In the genomic region with DNA sequence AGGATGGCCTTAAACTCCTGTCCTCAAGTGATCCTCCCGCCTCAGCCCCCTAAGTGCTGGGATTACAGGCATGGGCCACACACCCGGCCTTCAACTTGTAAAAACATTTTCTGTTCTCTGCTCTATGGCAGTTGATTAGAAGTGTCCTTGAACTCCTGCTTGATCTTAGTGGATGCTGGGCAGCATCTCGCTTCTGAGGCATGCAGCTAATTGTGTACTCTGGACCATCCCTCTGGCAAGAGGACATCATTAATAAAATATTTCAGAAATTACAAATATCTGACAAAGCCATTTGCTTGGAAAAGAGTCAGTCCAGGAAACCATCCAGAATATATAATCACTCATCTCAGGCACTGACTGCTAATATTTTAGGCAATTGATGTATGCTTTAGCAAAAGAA, we compare ENCODE assay signal across 18 cellular contexts. TPM values are rescaled to one million over a fixed set of nuclear protein-coding genes. Genes with fewer than 3 reads are reported as not detected.
A peak's percentile ranks its signal among the peaks of the same experiment; 100 is the strongest.
DNase-seq lines count a peak whose midpoint lies in the region; ATAC-seq and TF ChIP-seq lines count a peak whose summit lies in the region.
"Had no signal": no experiment of that assay in that cellular context is flagged by ENCODE, and none has a peak within 500 bp of the region (broad histone marks: within the 10 kb centered on the region; RNA-seq: fewer than 3 reads in every experiment).

No MANE protein-coding gene starts in this region.

- intact Hi-C loops in cardiac septum (cut with DNase I) (no loop called here), uterus (cut with DNase I; ENCODE audit: low total_unique reads) (loop anchor here (10.0 kb wide), 1 partner anchor 45 kb away; no protein-coding TSS in a partner anchor)

- H3K14ac ChIP-seq in mesenchymal stem cell (ENCODE audit: low read length in 2 of 2): no peak overlapping the region

- in situ Hi-C loops in brain microvascular endothelial cell (cut with HindIII; ENCODE audit: low pct_ligation_motif_present, low sequenced_read_pairs): no loop called here

- ATAC-seq in esophagus mucosa: no peak
- ATAC-seq: left colon; stimulated activated naive B cell treated with anti-CD40 and anti-IgM and Interleukin-4, amounts not matched to agents 10 μg/mL and 1 μg/mL and 100 μg/mL, for 72 hours; T-helper 17 cell had no signal

- no peak overlapping the region for H3K18ac ChIP-seq in mesenchymal stem cell (ENCODE audit: low read depth in 1 of 2, low read length in 2 of 2)

- H3K27ac ChIP-seq in right atrium auricular region: peak overlapping the region; percentile 59 to 67
- peak overlapping the region; percentile 83 for H3K27ac ChIP-seq in brain microvascular endothelial cell
- H3K27ac ChIP-seq in mesenchymal stem cell (ENCODE audit: low read length, poor library complexity, severe bottlenecking): no peak overlapping the region
- H3K27ac ChIP-seq in uterus: peak overlapping the region; percentile 90 to 92

- TF ChIP-seq CTCF in right atrium auricular region (IDR thresholded peaks at IDR 0.05) (no peak), brain microvascular endothelial cell (IDR thresholded peaks at IDR 0.05; ENCODE audit: low read depth, low read length, missing control alignments) (no peak), uterus (IDR thresholded peaks at IDR 0.05) (no peak)

- H3K4me3 ChIP-seq in right atrium auricular region: no peak overlapping the region
- H3K4me3 ChIP-seq in brain microvascular endothelial cell (ENCODE audit: low read depth, low read length): no peak overlapping the region
- no peak overlapping the region for H3K4me3 ChIP-seq in mesenchymal stem cell (ENCODE audit: insufficient read depth in 1 of 2, low read depth in 1 of 2, low read length in 2 of 2)
- H3K4me3 ChIP-seq in uterus: no peak overlapping the region

- H2BK5ac ChIP-seq in mesenchymal stem cell (ENCODE audit: low read depth, low read length, poor library complexity, severe bottlenecking): no peak overlapping the region

- no peak overlapping the region for H2BK120ac ChIP-seq in mesenchymal stem cell (ENCODE audit: low read depth, low read length)

- H4K8ac ChIP-seq in mesenchymal stem cell (ENCODE audit: low read length): no peak overlapping the region

- TF ChIP-seq POLR2A in uterus (IDR thresholded peaks at IDR 0.05): no peak

- no peak overlapping the region for H2BK12ac ChIP-seq in mesenchymal stem cell (ENCODE audit: low read length in 2 of 2)

- WGBS in mesenchymal stem cell: 79% methylated on average over 3 of the region's 3 CpGs

- H3K4me1 ChIP-seq in right atrium auricular region: peaks cover 0 to 33% of the 10 kb centered on the region in 2 donors
- peaks cover 1% of the 10 kb centered on the region for H3K4me1 ChIP-seq in mesenchymal stem cell (ENCODE audit: control insufficient read depth, insufficient read depth, low read depth, low read length)
- H3K4me1 ChIP-seq in uterus: peaks cover 17 to 20% of the 10 kb centered on the region in 2 donors

- H3K4ac ChIP-seq in mesenchymal stem cell (ENCODE audit: low read depth in 1 of 2, low read length in 2 of 2): no peak overlapping the region

- no peak overlapping the region for H2AK5ac ChIP-seq in mesenchymal stem cell (ENCODE audit: low read length, severe bottlenecking)

- H2AFZ ChIP-seq in mesenchymal stem cell (ENCODE audit: low read depth, low read length): no peak overlapping the region

- H4K91ac ChIP-seq in mesenchymal stem cell (ENCODE audit: low read length): no peak overlapping the region

- no peak overlapping the region for H3K4me2 ChIP-seq in mesenchymal stem cell (ENCODE audit: low read length, poor library complexity, severe bottlenecking)

- H3K79me1 ChIP-seq in mesenchymal stem cell (replicated peaks; ENCODE audit: low read length, poor library complexity, severe bottlenecking): no peaks in the 10 kb centered on the region

- H3K27me3 ChIP-seq in right atrium auricular region: no peaks in the 10 kb centered on the region
- H3K27me3 ChIP-seq in brain microvascular endothelial cell (replicated peaks): no peaks in the 10 kb centered on the region
- H3K27me3 ChIP-seq in mesenchymal stem cell (ENCODE audit: control insufficient read depth in 1 of 2, insufficient read depth in 1 of 2, low read length in 2 of 2): peaks cover 0 to under 1% of the 10 kb centered on the region in 2 experiments
- H3K27me3 ChIP-seq in uterus: no peaks in the 10 kb centered on the region

- no peak overlapping the region for H2BK15ac ChIP-seq in mesenchymal stem cell (ENCODE audit: low read depth, poor library complexity, severe bottlenecking)

- no peak for DNase-seq in right atrium auricular region (ENCODE audit: low spot score)
- DNase-seq in cardiac septum (ENCODE audit: low spot score): no peak
- DNase-seq in brain microvascular endothelial cell: no peak
- DNase-seq in mesenchymal stem cell: no peak
- DNase-seq in uterus: no peak
- no peak for DNase-seq in cerebellum (ENCODE audit: low spot score)
- no peak for DNase-seq in activated effector memory CD4-positive, alpha-beta T cell treated with anti-CD3 and anti-CD28 coated beads, Interleukin-2, amount 50 U/mL, for 16 hours
- DNase-seq: activated CD4-positive, CD25-positive, alpha-beta regulatory T cell; activated gamma-delta T cell treated with Interleukin-2 at 50 U/mL for 16 hours; CD8-positive, alpha-beta memory T cell; hypothalamus; KBM-7; left colon; NCI-H1092 treated with DMSO at 0.1 percent for 48 hours; NCI-H2171 treated with DMSO at 0.1 percent for 48 hours; stimulated activated naive B cell treated with anti-CD40 and anti-IgM and Interleukin-4, amounts not matched to agents 10 μg/mL and 1 μg/mL and 100 μg/mL, for 72 hours; T-helper 17 cell had no signal

- no peaks in the 10 kb centered on the region for H3K9me3 ChIP-seq in right atrium auricular region
- H3K9me3 ChIP-seq in mesenchymal stem cell (ENCODE audit: control insufficient read depth, low read length): no peaks in the 10 kb centered on the region
- H3K9me3 ChIP-seq in uterus: no peaks in the 10 kb centered on the region

- H3K36me3 ChIP-seq in right atrium auricular region (no peaks in the 10 kb centered on the region), brain microvascular endothelial cell (replicated peaks) (no peaks in the 10 kb centered on the region), mesenchymal stem cell (ENCODE audit: control insufficient read depth in 1 of 2, insufficient read depth in 2 of 2, low read depth in 1 of 2, low read length in 2 of 2) (no peaks in the 10 kb centered on the region), uterus (no peaks in the 10 kb centered on the region)

- peak overlapping the region; percentile 66 for H3K9ac ChIP-seq in mesenchymal stem cell (ENCODE audit: low read length)

- no peak overlapping the region for H3K23ac ChIP-seq in mesenchymal stem cell (ENCODE audit: low read length in 2 of 2)

RNA-seq across cellular contexts. Expression of a gene that starts 8.1 kb away (rescaled TPM):
- total RNA-seq in right atrium auricular region (10 to 100 TPM in 1 of 2 donors, 1 to 10 TPM in 1; 5.1 to 12.0 TPM), cardiac septum (2.1 TPM), uterus (10 to 100 TPM in 3 of 4 donors, 1 to 10 TPM in 1; 1.3 to 21.4 (median 13.5) TPM), cerebellum (1.7 TPM), esophagus mucosa (0.52 TPM)
- polyA plus RNA-seq in mesenchymal stem cell (2013, experiment 1 of 2): not detected
- polyA plus RNA-seq in mesenchymal stem cell (2013, experiment 2 of 2): not detected
- total RNA-seq: CD8-positive, alpha-beta memory T cell; T-helper 17 cell had no signal
- polyA plus RNA-seq: CD8-positive, alpha-beta memory T cell had no signal
